21 cellular contexts compared by ENCODE assay signal in the genomic region with DNA sequence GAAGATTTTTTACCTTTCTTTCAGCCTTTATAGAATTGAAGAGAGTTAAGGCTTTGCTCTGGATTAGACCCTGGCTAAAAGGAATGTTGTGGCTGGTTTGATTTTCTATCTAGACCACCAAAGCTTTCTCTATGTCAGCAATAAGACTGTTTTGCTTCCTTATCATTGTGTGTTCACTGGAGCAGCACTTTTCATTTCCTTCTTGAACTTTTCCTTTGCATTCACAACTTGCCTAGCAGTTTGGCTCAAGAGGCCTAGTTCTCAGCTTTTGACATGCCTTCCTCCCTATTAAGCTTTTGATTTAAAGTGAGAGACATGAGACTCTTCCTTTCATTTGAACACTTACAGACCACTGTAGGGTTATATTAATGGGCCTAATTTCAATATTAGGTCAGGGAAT.
"Had no signal": no experiment of that assay in that cellular context is flagged by ENCODE, and none has a peak within 500 bp of the region (broad histone marks: within the 10 kb centered on the region; RNA-seq: fewer than 3 reads in every experiment).

No MANE protein-coding gene starts in this region.

- H3K9me3 ChIP-seq: colonic mucosa, right lobe of liver had no signal

- H3K27ac ChIP-seq: colonic mucosa, dorsolateral prefrontal cortex, neural progenitor cell, parathyroid adenoma, psoas muscle, right lobe of liver, tibial artery, upper lobe of left lung, uterus had no signal

- H2AFZ ChIP-seq: neural progenitor cell, parathyroid adenoma had no signal

- H3K27ac Mint-ChIP-seq: mesothelial cell of epicardium; natural killer cell treated with Interleukin-12 subunit alpha and Interleukin-12 subunit beta and Interleukin-15 and Interleukin-18, amount 100 ng/mL, for 72 hours; neural progenitor cell; stimulated activated effector memory CD8-positive, alpha-beta T cell treated with anti-CD3 and anti-CD28 coated beads, Interleukin-12 subunit alpha, Interleukin-12 subunit beta, amount 100 ng/mL, for 72 hours; stimulated activated naive CD8-positive, alpha-beta T cell treated with anti-CD3 and anti-CD28 coated beads, Interleukin-15, Interleukin-2, amounts not matched to agents 100 ng/mL and 50 ng/mL, for 24 hours had no signal

- H3K4me3 Mint-ChIP-seq: mesothelial cell of epicardium; natural killer cell treated with Interleukin-12 subunit alpha and Interleukin-12 subunit beta and Interleukin-15 and Interleukin-18, amount 100 ng/mL, for 72 hours; neural progenitor cell; stimulated activated effector memory CD8-positive, alpha-beta T cell treated with anti-CD3 and anti-CD28 coated beads, Interleukin-12 subunit alpha, Interleukin-12 subunit beta, amount 100 ng/mL, for 72 hours; stimulated activated naive CD8-positive, alpha-beta T cell treated with anti-CD3 and anti-CD28 coated beads, Interleukin-15, Interleukin-2, amounts not matched to agents 100 ng/mL and 50 ng/mL, for 24 hours had no signal

- H3K9ac ChIP-seq: neural progenitor cell, parathyroid adenoma had no signal

- DNase-seq: colonic mucosa; dorsolateral prefrontal cortex; effector memory CD4-positive, alpha-beta T cell; heart right ventricle; hypothalamus; kidney glomerular epithelial cell; psoas muscle; retina; right lobe of liver; stimulated activated CD4-positive, alpha-beta T cell treated with anti-CD3 and anti-CD28 coated beads, Interleukin-4, amount 100 ng/mL, for 1 hour; stimulated activated CD8-positive, alpha-beta memory T cell treated with anti-CD3 and anti-CD28 coated beads, Interleukin-4, amount 100 ng/mL, for 48 hours; tibial artery; upper lobe of left lung; uterus had no signal

- ATAC-seq: esophagus mucosa; heart right ventricle; natural killer cell treated with Interleukin-12 subunit alpha and Interleukin-12 subunit beta and Interleukin-15 and Interleukin-18, amount 100 ng/mL, for 72 hours; psoas muscle; right lobe of liver; stimulated activated effector memory CD8-positive, alpha-beta T cell treated with anti-CD3 and anti-CD28 coated beads, Interleukin-12 subunit alpha, Interleukin-12 subunit beta, amount 100 ng/mL, for 72 hours had no signal

- H3K36me3 Mint-ChIP-seq: mesothelial cell of epicardium; natural killer cell treated with Interleukin-12 subunit alpha and Interleukin-12 subunit beta and Interleukin-15 and Interleukin-18, amount 100 ng/mL, for 72 hours; neural progenitor cell; stimulated activated effector memory CD8-positive, alpha-beta T cell treated with anti-CD3 and anti-CD28 coated beads, Interleukin-12 subunit alpha, Interleukin-12 subunit beta, amount 100 ng/mL, for 72 hours had no signal

- H3K36me3 ChIP-seq: colonic mucosa, heart right ventricle, neural progenitor cell, right lobe of liver, tibial artery, upper lobe of left lung, uterus had no signal

- H3K4me2 ChIP-seq: neural progenitor cell had no signal

- H3K4me3 ChIP-seq: colonic mucosa, dorsolateral prefrontal cortex, heart right ventricle, neural progenitor cell, psoas muscle, right lobe of liver, tibial artery, upper lobe of left lung, uterus had no signal

- H3K79me2 ChIP-seq: parathyroid adenoma had no signal
